ENCODE assay signal across 21 cellular contexts in genomic region chr1:3013371-3014038, GRCh38. TPM values are rescaled to one million over a fixed set of nuclear protein-coding genes. Genes with fewer than 3 reads are reported as not detected.
DNase-seq lines count a peak whose midpoint lies in the region; ATAC-seq, FAIRE-seq and TF ChIP-seq lines count a peak whose summit lies in the region.
"Had no signal": no experiment of that assay in that cellular context is flagged by ENCODE, and none has a peak within 500 bp of the region (broad histone marks: within the 10 kb centered on the region; RNA-seq: fewer than 3 reads in every experiment).

No MANE protein-coding gene starts in this region.

- TF ChIP-seq CTCF in RWPE2 (IDR thresholded peaks at IDR 0.05; ENCODE audit: poor library complexity, severe bottlenecking) (no peak), spleen (IDR thresholded peaks at IDR 0.05 in 8 of 11, conservative IDR thresholded peaks at IDR 0.05 in 3 of 11) (no peak)

- 89 to 94% (median 90%) methylated on average over 13 to 15 of the region's 15 CpGs for WGBS in spleen, 5 donors

- H3K27me3 Mint-ChIP-seq in memory B cell: peaks cover 5% of the 10 kb centered on the region

- H3K4me1 ChIP-seq in RWPE2 (ENCODE audit: insufficient read depth, poor library complexity, severe bottlenecking) (no peaks in the 10 kb centered on the region), spleen (peaks cover 0 to 13% (median 9%) of the 10 kb centered on the region in 6 donors)
- H3K4me1 ChIP-seq: BE2C had no signal

- DNase-seq in activated effector memory CD4-positive, alpha-beta T cell treated with anti-CD3 and anti-CD28 coated beads, Interleukin-2, amount 50 U/mL, for 16 hours: peak; percentile 19
- DNase-seq in activated effector memory CD4-positive, alpha-beta T cell treated with Interleukin-2 at 50 U/mL for 16 hours: no peak
- peak; percentile 38 for DNase-seq in RWPE2 (ENCODE audit: low spot score)
- DNase-seq in memory B cell (ENCODE audit: low spot score in 2 of 2): no peak
- DNase-seq in spleen: peak; percentile 53
- no peak for DNase-seq in NCI-H524 treated with DMSO at 0.1 percent for 48 hours (lab: John Stamatoyannopoulos, UW)
- DNase-seq in stimulated activated CD4-positive, alpha-beta T cell treated with anti-CD3 and anti-CD28 coated beads, Interleukin-4, amount 100 ng/mL, for 24 hours: no peak
- no peak for DNase-seq in GM12891 (ENCODE audit: insufficient read length, low spot score)
- DNase-seq: 8988T; BE2C; Calu3; CD4-positive, alpha-beta memory T cell; DMS53; GOT3; NCI-H1417 treated with DMSO at 0.1 percent for 48 hours; NCI-H2029; NCI-H2171; NCI-H446; NK-92 treated with Interleukin-12 subunit alpha and Interleukin-12 subunit beta, amount 100 ng/mL, for 24 hours; OCI-M1 had no signal

- H3K4me3 Mint-ChIP-seq in memory B cell: peak overlapping the region; percentile 4

- intact Hi-C loops in spleen (cut with DNase I; ENCODE audit: low total_unique reads): loop anchor here (5.0 kb wide), 1 partner anchor 409 kb away; no protein-coding TSS in a partner anchor

- no peak overlapping the region for H3K27ac ChIP-seq in RWPE2 (ENCODE audit: poor library complexity, severe bottlenecking)
- no peak overlapping the region for H3K27ac ChIP-seq in spleen

- ATAC-seq in RWPE2 (ENCODE audit: low read depth) (no peak), memory B cell (ENCODE audit: low read depth) (no peak)

- no peaks in the 10 kb centered on the region for H3K36me3 ChIP-seq in RWPE2 (ENCODE audit: low read depth)
- H3K36me3 ChIP-seq in spleen: no peaks in the 10 kb centered on the region
- H3K36me3 ChIP-seq: BE2C had no signal

- H3K9me3 ChIP-seq in RWPE2 (ENCODE audit: severe bottlenecking) (no peaks in the 10 kb centered on the region), spleen (peaks cover 0 to 11% (median 8%) of the 10 kb centered on the region in 8 donors)
- H3K9me3 ChIP-seq: BE2C had no signal

- H3K4me3 ChIP-seq in RWPE2 (ENCODE audit: severe bottlenecking) (no peak overlapping the region), spleen (no peak overlapping the region)
- H3K4me3 ChIP-seq: K562 had no signal

- H3K27me3 ChIP-seq in RWPE2 (ENCODE audit: insufficient read depth, poor library complexity, severe bottlenecking): peaks cover 5% of the 10 kb centered on the region
- peaks cover 0 to 80% (median 21%) of the 10 kb centered on the region in 7 donors for H3K27me3 ChIP-seq in spleen (replicated peaks in 1 of 7)

- H3K27ac Mint-ChIP-seq in memory B cell: no peak overlapping the region
- H3K27ac Mint-ChIP-seq: CD4-positive, alpha-beta memory T cell had no signal

- peaks cover 3% of the 10 kb centered on the region for H3K4me1 Mint-ChIP-seq in memory B cell

- H3K9me3 Mint-ChIP-seq in memory B cell: peaks cover 2% of the 10 kb centered on the region

- FAIRE-seq in GM12891 (lab: Jason Lieb, UNC): no peak
- FAIRE-seq: K562 had no signal

- peaks cover 3% of the 10 kb centered on the region for H3K36me3 Mint-ChIP-seq in memory B cell
- H3K36me3 Mint-ChIP-seq: CD4-positive, alpha-beta memory T cell had no signal

- TF ChIP-seq POLR2A in spleen (IDR thresholded peaks at IDR 0.05): no peak
- no peak for TF ChIP-seq POLR2A in GM12891 (IDR thresholded peaks at IDR 0.05; ENCODE audit: low read depth, low read length)

TF ChIP-seq in GM12891, 5 proteins besides CTCF, POLR2A, EP300 and RAD21:
- TF ChIP-seq POLR2AphosphoS5 (IDR thresholded peaks at IDR 0.05; ENCODE audit: low read depth, low read length): no peak
- TF ChIP-seq SPI1 (IDR thresholded peaks at IDR 0.05; ENCODE audit: low read depth, low read length): no peak

RNA-seq across cellular contexts. Expression of gene ACTRT2, which starts 7.8 kb away (rescaled TPM):
- total RNA-seq in spleen: not detected
- polyA plus RNA-seq in spleen: not detected
- not detected for polyA plus RNA-seq in GM12891 (2012; ENCODE audit: low read depth, missing spikeins)
- total RNA-seq: Calu3; CD4-positive, alpha-beta memory T cell; K562 had no signal
- polyA plus RNA-seq: CD4-positive, alpha-beta memory T cell; K562 had no signal

RNA-seq across cellular contexts. Expression of gene PRDM16, which starts 55.5 kb away (rescaled TPM):
- total RNA-seq in spleen: 1 to 10 TPM in 6 of 7 donors, under 1 TPM in 1; 0.51 to 3.2 (median 1.7) TPM
- polyA plus RNA-seq in spleen: under 1 TPM; 0.43 to 0.99 (median 0.44) TPM
- polyA plus RNA-seq in GM12891 (2012; ENCODE audit: low read depth, missing spikeins): 0.15 TPM
- total RNA-seq: CD4-positive, alpha-beta memory T cell had no signal
- polyA plus RNA-seq: CD4-positive, alpha-beta memory T cell had no signal

Comparison
In these comparisons a context has a peak if more than half of its experiments do, and no peak if none do; other contexts are left out.
1. DNase-seq: peak in activated effector memory CD4-positive, alpha-beta T cell treated with anti-CD3 and anti-CD28 coated beads, Interleukin-2, amount 50 U/mL, for 16 hours (single experiment), RWPE2 (single experiment) and spleen (single experiment); none in activated effector memory CD4-positive, alpha-beta T cell treated with Interleukin-2 at 50 U/mL for 16 hours (single experiment), memory B cell (0 of 2), NCI-H524 treated with DMSO at 0.1 percent for 48 hours (single experiment), stimulated activated CD4-positive, alpha-beta T cell treated with anti-CD3 and anti-CD28 coated beads, Interleukin-4, amount 100 ng/mL, for 24 hours (single experiment) and GM12891 (single experiment).